ENCODE assay signal across 1 cellular context in the genomic region with DNA sequence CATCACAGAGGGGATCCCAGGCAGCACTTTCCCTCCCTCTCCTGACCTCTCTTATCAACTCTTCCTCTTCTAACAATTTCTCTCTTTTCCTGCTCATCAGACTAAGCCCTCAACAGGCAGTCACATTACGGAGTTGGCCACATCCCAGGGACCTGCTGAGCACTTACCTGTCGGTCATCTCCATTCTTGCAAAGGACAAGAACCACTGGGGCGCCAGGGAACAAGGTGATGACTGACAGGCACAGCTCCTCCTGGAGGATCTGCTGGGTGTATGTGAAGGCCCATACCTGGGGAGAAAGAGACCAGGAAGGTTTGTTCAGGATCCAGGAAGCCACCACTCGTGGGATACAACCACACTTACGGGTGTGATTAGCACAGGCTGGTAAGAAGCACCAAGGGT.
TF ChIP-seq lines count a peak whose summit lies in the region.

No MANE protein-coding gene starts in this region.

TF ChIP-seq in H1, 55 proteins besides CTCF, POLR2A, EP300 and RAD21 (continued from another document):
- TF ChIP-seq RBBP5 (IDR thresholded peaks at IDR 0.05; ENCODE audit: borderline replicate concordance, low read depth, low read length) (no peak), TBP (IDR thresholded peaks at IDR 0.05; ENCODE audit: low read depth, low read length) (no peak), CTBP2 (IDR thresholded peaks at IDR 0.05; ENCODE audit: borderline replicate concordance, insufficient read depth, insufficient read length, low read length) (no peak)
- TF ChIP-seq, protein P1, sequence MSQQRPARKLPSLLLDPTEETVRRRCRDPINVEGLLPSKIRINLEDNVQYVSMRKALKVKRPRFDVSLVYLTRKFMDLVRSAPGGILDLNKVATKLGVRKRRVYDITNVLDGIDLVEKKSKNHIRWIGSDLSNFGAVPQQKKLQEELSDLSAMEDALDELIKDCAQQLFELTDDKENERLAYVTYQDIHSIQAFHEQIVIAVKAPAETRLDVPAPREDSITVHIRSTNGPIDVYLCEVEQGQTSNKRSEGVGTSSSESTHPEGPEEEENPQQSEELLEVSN (IDR thresholded peaks at IDR 0.05), result no peak
